In genomic region chr12:98224584-98225221, GRCh38 we compare ENCODE assay signal across 12 cellular contexts.
DNase-seq lines count a peak whose midpoint lies in the region; ATAC-seq and TF ChIP-seq lines count a peak whose summit lies in the region.
"Had no signal": no experiment of that assay in that cellular context is flagged by ENCODE, and none has a peak within 500 bp of the region (broad histone marks: within the 10 kb centered on the region; RNA-seq: fewer than 3 reads in every experiment).

No MANE protein-coding gene starts in this region.

- H3K36me3 ChIP-seq in HAP-1 (replicated peaks): no peaks in the 10 kb centered on the region

- DNase-seq in GM12865 (ENCODE audit: low read depth): peak; percentile 44
- DNase-seq in HAP-1 (ENCODE audit: low spot score in 2 of 2): no peak
- DNase-seq in activated T-cell treated with anti-CD3 and anti-CD28 coated beads, Interleukin-2, amount 50 U/mL, for 1 hour: no peak
- no peak for DNase-seq in activated effector memory CD4-positive, alpha-beta T cell treated with Interleukin-2 at 50 U/mL for 16 hours
- DNase-seq: activated CD4-positive, alpha-beta T cell treated with anti-CD3 and anti-CD28 coated beads, Interleukin-2, amount 50 U/mL, for 1 hour; activated naive CD8-positive, alpha-beta T cell treated with anti-CD3 and anti-CD28 coated beads, Interleukin-2, amount 50 U/mL, for 24 hours; head of caudate nucleus had no signal

- ATAC-seq in GM19438 (IDR thresholded peaks at IDR 0.05; ENCODE audit: low read depth, unreplicated experiment): peak; percentile 69
- peak; percentile 70 for ATAC-seq in HG02840 (IDR thresholded peaks at IDR 0.05; ENCODE audit: low FRiP score, unreplicated experiment)
- peak; percentile 64 for ATAC-seq in HG03521 (IDR thresholded peaks at IDR 0.05; ENCODE audit: unreplicated experiment)
- ATAC-seq in SK-N-SH treated with all-trans-retinoic acid at 6 μM for 48 hours: no peak
- ATAC-seq: activated naive CD8-positive, alpha-beta T cell treated with anti-CD3 and anti-CD28 coated beads, Interleukin-2, amount 50 U/mL, for 24 hours had no signal

- H3K9me3 ChIP-seq in HAP-1: no peaks in the 10 kb centered on the region

- no peak for TF ChIP-seq CTCF in GM12865 (IDR thresholded peaks at IDR 0.05; ENCODE audit: insufficient read depth, low read depth, low read length, missing control alignments)

- no peaks in the 10 kb centered on the region for H3K4me1 ChIP-seq in HAP-1

- H3K4me3 ChIP-seq in GM12865 (ENCODE audit: low read depth, low read length) (no peak overlapping the region), HAP-1 (no peak overlapping the region)
- H3K4me3 ChIP-seq: SK-N-MC had no signal

- in situ Hi-C loops in HAP-1 (cut with MboI; ENCODE audit: low sequenced_read_pairs): no loop called here

- H3K27me3 ChIP-seq in HAP-1 (ENCODE audit: low read depth): peaks cover 7% of the 10 kb centered on the region

TF ChIP-seq in SK-N-SH treated with all-trans-retinoic acid at 6 μM for 48 hours, 23 proteins besides CTCF, POLR2A, EP300 and RAD21:
- TF ChIP-seq ZNF565 (CRISPR knock-in tag; conservative IDR thresholded peaks at IDR 0.05; ENCODE audit: low read depth) (no peak), ARNTL (CRISPR knock-in tag; IDR thresholded peaks at IDR 0.05; ENCODE audit: borderline replicate concordance, low read depth) (no peak), PATZ1 (CRISPR knock-in tag; IDR thresholded peaks at IDR 0.05; ENCODE audit: borderline replicate concordance) (no peak)
